In genomic region chr4:145613546-145614234, GRCh38 we compare ENCODE assay signal across 13 cellular contexts. TPM values are rescaled to one million over a fixed set of nuclear protein-coding genes. Genes with fewer than 3 reads are reported as not detected.
DNase-seq lines count a peak whose midpoint lies in the region; ATAC-seq and TF ChIP-seq lines count a peak whose summit lies in the region.
"Had no signal": no experiment of that assay in that cellular context is flagged by ENCODE, and none has a peak within 500 bp of the region (broad histone marks: within the 10 kb centered on the region; RNA-seq: fewer than 3 reads in every experiment).

No MANE protein-coding gene starts in this region.

- no peaks in the 10 kb centered on the region for H3K36me3 Mint-ChIP-seq in osteocyte (ENCODE audit: unreplicated experiment)

- DNase-seq in kidney tubule cell (ENCODE audit: low spot score) (peak; percentile 65), HK-2 (ENCODE audit: unreplicated experiment) (no peak), osteocyte (ENCODE audit: extremely low spot score, unreplicated experiment) (no peak)
- no peak for DNase-seq in NK-92 treated with Interleukin-12 subunit alpha and Interleukin-12 subunit beta, amount 100 ng/mL, for 24 hours (lab: John Stamatoyannopoulos, UW)
- DNase-seq: colonic mucosa, KG1, NCI-H187, retina, T-helper 1 cell had no signal

- peaks cover 5% of the 10 kb centered on the region for H3K27me3 Mint-ChIP-seq in osteocyte (ENCODE audit: unreplicated experiment)

- no peaks in the 10 kb centered on the region for H3K9me3 Mint-ChIP-seq in osteocyte (ENCODE audit: unreplicated experiment)

- H3K4me1 Mint-ChIP-seq in osteocyte (ENCODE audit: unreplicated experiment): peaks cover 16% of the 10 kb centered on the region

- no peak overlapping the region for H3K4me3 Mint-ChIP-seq in osteocyte (ENCODE audit: unreplicated experiment)

- ATAC-seq in GM18867 (IDR thresholded peaks at IDR 0.05; ENCODE audit: unreplicated experiment) (peak; percentile 56), GM21381 (IDR thresholded peaks at IDR 0.05; ENCODE audit: unreplicated experiment) (peak; percentile 44), HG03196 (IDR thresholded peaks at IDR 0.05; ENCODE audit: unreplicated experiment) (peak; percentile 52), HG03520 (IDR thresholded peaks at IDR 0.05; ENCODE audit: unreplicated experiment) (no peak)

- H3K27ac Mint-ChIP-seq in osteocyte (ENCODE audit: unreplicated experiment): no peak overlapping the region

- TF ChIP-seq CTCF in osteocyte (IDR thresholded peaks at IDR 0.05): no peak

RNA-seq across cellular contexts. Expression of gene MMAA, which starts 5.5 kb away (rescaled TPM):
- 9.5 and 9.9 TPM in 2 replicates for total RNA-seq in osteocyte
